ENCODE assay signal across 21 cellular contexts in the genomic region with DNA sequence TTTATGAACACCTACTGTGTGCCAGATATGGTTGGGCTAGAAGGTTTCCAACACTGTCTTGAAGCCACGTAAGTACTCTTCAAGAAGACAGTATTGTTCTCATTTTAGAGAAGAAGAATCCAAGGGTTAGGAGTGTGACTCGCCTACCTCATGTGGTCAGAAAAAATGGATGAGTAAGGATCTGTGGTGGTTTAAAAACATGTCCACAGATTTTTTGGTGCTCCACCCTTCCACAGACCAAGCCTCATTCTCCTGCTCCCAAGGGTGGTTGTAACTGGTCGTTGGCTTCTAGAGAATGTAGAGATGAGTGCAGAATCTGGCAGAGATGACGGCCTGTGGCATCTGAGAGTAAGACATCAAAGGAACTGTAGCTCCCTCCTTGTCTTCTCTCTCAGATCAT. TPM values are rescaled to one million over a fixed set of nuclear protein-coding genes. Genes with fewer than 3 reads are reported as not detected.
DNase-seq lines count a peak whose midpoint lies in the region; ATAC-seq and TF ChIP-seq lines count a peak whose summit lies in the region.
"Had no signal": no experiment of that assay in that cellular context is flagged by ENCODE, and none has a peak within 500 bp of the region (broad histone marks: within the 10 kb centered on the region; RNA-seq: fewer than 3 reads in every experiment).

No MANE protein-coding gene starts in this region.

- peaks cover 5% of the 10 kb centered on the region for H3K4me1 Mint-ChIP-seq in activated T-cell treated with anti-CD3 and anti-CD28 coated beads, Interleukin-2, amount 50 U/mL, for 4 hours (ENCODE audit: low read depth)

- H3K4me3 Mint-ChIP-seq in activated T-cell treated with anti-CD3 and anti-CD28 coated beads, Interleukin-2, amount 50 U/mL, for 4 hours, result no peak overlapping the region
- H3K4me3 Mint-ChIP-seq: activated CD4-positive, alpha-beta memory T cell treated with anti-CD3 and anti-CD28 coated beads for 36 hours; activated naive CD4-positive, alpha-beta T cell treated with anti-CD3 and anti-CD28 coated beads, Interleukin-2, amount 50 U/mL, for 24 hours; neural crest cell had no signal

- DNase-seq in AG10803 (ENCODE audit: low read depth) (peak; percentile 85), HT1080 (ENCODE audit: low read depth) (peak; percentile 80), amniotic epithelial cell (ENCODE audit: low read depth) (peak; percentile 8), iris pigment epithelial cell (ENCODE audit: low read depth) (peak; percentile 45), GOT3 (lab: John Stamatoyannopoulos, UW) (no peak)
- DNase-seq in activated T-cell treated with anti-CD3 and anti-CD28 coated beads, Interleukin-2, amount 50 U/mL, for 4 hours, result no peak
- DNase-seq: activated CD4-positive, alpha-beta memory T cell treated with anti-CD3 and anti-CD28 coated beads for 36 hours; GF-D8; Kasumi-1; left cardiac atrium; NCI-H1417 treated with DMSO at 0.1 percent for 48 hours; NCI-H2171; NCI-H69; stimulated activated CD4-positive, alpha-beta T cell treated with anti-CD3 and anti-CD28 coated beads, Interleukin-4, amount 100 ng/mL, for 4 hours; T-helper 2 cell had no signal

- ATAC-seq in GM18868 (IDR thresholded peaks at IDR 0.05; ENCODE audit: unreplicated experiment), result no peak
- no peak for ATAC-seq in GM19035 (IDR thresholded peaks at IDR 0.05; ENCODE audit: unreplicated experiment)
- no peak for ATAC-seq in activated T-cell treated with anti-CD3 and anti-CD28 coated beads, Interleukin-2, amount 50 U/mL, for 4 hours
- ATAC-seq: left cardiac atrium had no signal

- TF ChIP-seq CTCF in AG10803 (conservative IDR thresholded peaks at IDR 0.05; ENCODE audit: low read length), result no peak

- H3K27me3 Mint-ChIP-seq in activated T-cell treated with anti-CD3 and anti-CD28 coated beads, Interleukin-2, amount 50 U/mL, for 4 hours (ENCODE audit: low read depth), result no peaks in the 10 kb centered on the region
- H3K27me3 Mint-ChIP-seq: activated CD4-positive, alpha-beta memory T cell treated with anti-CD3 and anti-CD28 coated beads for 36 hours; activated naive CD4-positive, alpha-beta T cell treated with anti-CD3 and anti-CD28 coated beads, Interleukin-2, amount 50 U/mL, for 24 hours had no signal

- no peaks in the 10 kb centered on the region for H3K9me3 Mint-ChIP-seq in activated T-cell treated with anti-CD3 and anti-CD28 coated beads, Interleukin-2, amount 50 U/mL, for 4 hours
- H3K9me3 Mint-ChIP-seq: activated CD4-positive, alpha-beta memory T cell treated with anti-CD3 and anti-CD28 coated beads for 36 hours; activated naive CD4-positive, alpha-beta T cell treated with anti-CD3 and anti-CD28 coated beads, Interleukin-2, amount 50 U/mL, for 24 hours; neural crest cell had no signal

- H3K4me3 ChIP-seq in AG10803 (ENCODE audit: low read length), result no peak overlapping the region
- H3K4me3 ChIP-seq: coronary artery, SJSA1 had no signal

- H3K36me3 Mint-ChIP-seq in activated T-cell treated with anti-CD3 and anti-CD28 coated beads, Interleukin-2, amount 50 U/mL, for 4 hours (ENCODE audit: insufficient read depth), result peaks cover 8% of the 10 kb centered on the region
- H3K36me3 Mint-ChIP-seq: activated CD4-positive, alpha-beta memory T cell treated with anti-CD3 and anti-CD28 coated beads for 36 hours had no signal

RNA-seq across cellular contexts. Expression of gene TTC7B, which starts 30.3 kb away (rescaled TPM):
- total RNA-seq in HT1080 (2014; rRNA removed; shearing (Covaris generic)), result 27.8 and 44.8 TPM in 2 replicates
- 39.0 and 40.3 TPM in 2 replicates for polyA plus RNA-seq in HT1080 (2015; cell fraction: cytosol; rRNA removed)
- 18.2 and 19.9 TPM in 2 replicates for polyA plus RNA-seq in HT1080 (2015; cell fraction: nucleus; rRNA removed)
- 1 to 10 TPM; 5.0 to 6.0 (median 5.1) TPM for total RNA-seq in activated T-cell treated with anti-CD3 and anti-CD28 coated beads, Interleukin-2, amount 50 U/mL, for 4 hours

Comparison
In these comparisons a context has a peak if more than half of its experiments do, and no peak if none do; other contexts are left out.
1. DNase-seq: peak in AG10803 (single experiment), HT1080 (single experiment), amniotic epithelial cell (single experiment) and iris pigment epithelial cell (single experiment); none in GOT3 (single experiment) and activated T-cell treated with anti-CD3 and anti-CD28 coated beads, Interleukin-2, amount 50 U/mL, for 4 hours (single experiment).